ENCODE assay signal across 28 cellular contexts in genomic region chr10:132811891-132812481, GRCh38. TPM values are rescaled to one million over a fixed set of nuclear protein-coding genes. Genes with fewer than 3 reads are reported as not detected.
DNase-seq lines count a peak whose midpoint lies in the region; ATAC-seq, FAIRE-seq and TF ChIP-seq lines count a peak whose summit lies in the region.
"Had no signal": no experiment of that assay in that cellular context is flagged by ENCODE, and none has a peak within 500 bp of the region (broad histone marks: within the 10 kb centered on the region; RNA-seq: fewer than 3 reads in every experiment).

No MANE protein-coding gene starts in this region.

- H3K4me1 ChIP-seq in Panc1 (ENCODE audit: control insufficient read depth, insufficient read depth, low read length) (no peaks in the 10 kb centered on the region), spleen (no peaks in the 10 kb centered on the region)
- H3K4me1 ChIP-seq: Caco-2, SJCRH30 had no signal

- H3K4me3 ChIP-seq in Panc1 (ENCODE audit: low read depth in 2 of 2, low read length in 2 of 2) (no peak overlapping the region), spleen (no peak overlapping the region)
- H3K4me3 ChIP-seq: GM12878, SJCRH30 had no signal

- H3K4me1 Mint-ChIP-seq in chondrocyte (ENCODE audit: low read depth) = no peaks in the 10 kb centered on the region
- H3K4me1 Mint-ChIP-seq in natural killer cell treated with Interleukin-12 subunit alpha and Interleukin-12 subunit beta and Interleukin-15 and Interleukin-18, amount 100 ng/mL, for 72 hours (ENCODE audit: low read depth in 2 of 2) = no peaks in the 10 kb centered on the region
- H3K4me1 Mint-ChIP-seq in effector memory CD8-positive, alpha-beta T cell (ENCODE audit: low read depth in 2 of 2) = no peaks in the 10 kb centered on the region
- H3K4me1 Mint-ChIP-seq: CD4-positive, alpha-beta memory T cell had no signal

- TF ChIP-seq CTCF in Panc1 (IDR thresholded peaks at IDR 0.05) = no peak
- no peak for TF ChIP-seq CTCF in chondrocyte (IDR thresholded peaks at IDR 0.05)
- TF ChIP-seq CTCF in spleen (IDR thresholded peaks at IDR 0.05 in 8 of 11, conservative IDR thresholded peaks at IDR 0.05 in 3 of 11) = no peak
- TF ChIP-seq CTCF in D721Med (IDR thresholded peaks at IDR 0.05; ENCODE audit: insufficient read depth, missing control alignments) = no peak

- intact Hi-C loops in Panc1 (cut with micrococcal nuclease; ENCODE audit: unreplicated experiment) = no loop called here
- intact Hi-C loops in spleen (cut with DNase I; ENCODE audit: low total_unique reads) = no loop called here

- BruUV-seq in Panc1 (replicated peaks; lab: Mats Ljungman, UMichigan) = no TSS peak

- TF ChIP-seq POLR2A in spleen (IDR thresholded peaks at IDR 0.05) = no peak

- DNase-seq in Panc1 (ENCODE audit: low read depth, low spot score) (no peak), chondrocyte (ENCODE audit: low spot score) (peak; percentile 93), spleen (peak; percentile 67), OCI-M2 (lab: John Stamatoyannopoulos, UW; ENCODE audit: unreplicated experiment) (no peak), D721Med (ENCODE audit: insufficient read length, low spot score) (no peak)
- peak; percentile 52 for DNase-seq in natural killer cell treated with Interleukin-12 subunit alpha and Interleukin-12 subunit beta and Interleukin-15 and Interleukin-18, amount 100 ng/mL, for 72 hours (ENCODE audit: low spot score)
- DNase-seq in effector memory CD8-positive, alpha-beta T cell = no peak
- DNase-seq: C1 segment of cervical spinal cord; Caco-2; CD4-positive, alpha-beta memory T cell; DMS 273 treated with DMSO at 0.1 percent for 48 hours; DMS79; EL; GDM1; NCI-H1092; NCI-H1417 treated with DMSO at 0.1 percent for 48 hours; NCI-H1694 treated with DMSO at 0.1 percent for 48 hours; NCI-H2081; NCI-H2227 treated with DMSO at 0.1 percent for 48 hours; NCI-H510A; NCI-H69; SJCRH30 had no signal

- no peak overlapping the region for H3K27ac Mint-ChIP-seq in chondrocyte (ENCODE audit: unreplicated experiment)
- no peak overlapping the region for H3K27ac Mint-ChIP-seq in natural killer cell treated with Interleukin-12 subunit alpha and Interleukin-12 subunit beta and Interleukin-15 and Interleukin-18, amount 100 ng/mL, for 72 hours
- H3K27ac Mint-ChIP-seq in effector memory CD8-positive, alpha-beta T cell = no peak overlapping the region
- H3K27ac Mint-ChIP-seq: CD4-positive, alpha-beta memory T cell had no signal

- POLR2A ChIA-PET in Panc1 (lab: Charles Lee) = interaction anchor here (0.7 kb wide), 1 partner anchor 9 kb away, joined by 3 read pairs; no protein-coding TSS in a partner anchor

- CTCF ChIA-PET in Panc1 (lab: Charles Lee) = no interaction called here

- no peak for FAIRE-seq in D721Med (lab: Jason Lieb, UNC)
- FAIRE-seq: GM12878, H54, RCC 7860 had no signal

- no peaks in the 10 kb centered on the region for H3K36me3 ChIP-seq in Panc1 (ENCODE audit: control insufficient read depth, insufficient read depth, low read length)
- no peaks in the 10 kb centered on the region for H3K36me3 ChIP-seq in spleen
- H3K36me3 ChIP-seq: SJCRH30 had no signal

- H3K9me3 ChIP-seq in Panc1 (ENCODE audit: control insufficient read depth, insufficient read depth, low read depth, low read length) (no peaks in the 10 kb centered on the region), spleen (no peaks in the 10 kb centered on the region)
- H3K9me3 ChIP-seq: Caco-2, SJCRH30 had no signal

- no peaks in the 10 kb centered on the region for H3K9me3 Mint-ChIP-seq in chondrocyte (ENCODE audit: low read depth)
- no peaks in the 10 kb centered on the region for H3K9me3 Mint-ChIP-seq in natural killer cell treated with Interleukin-12 subunit alpha and Interleukin-12 subunit beta and Interleukin-15 and Interleukin-18, amount 100 ng/mL, for 72 hours
- H3K9me3 Mint-ChIP-seq in effector memory CD8-positive, alpha-beta T cell = no peaks in the 10 kb centered on the region

- no peak overlapping the region for H3K4me3 Mint-ChIP-seq in chondrocyte (ENCODE audit: unreplicated experiment)
- H3K4me3 Mint-ChIP-seq in natural killer cell treated with Interleukin-12 subunit alpha and Interleukin-12 subunit beta and Interleukin-15 and Interleukin-18, amount 100 ng/mL, for 72 hours = no peak overlapping the region
- no peak overlapping the region for H3K4me3 Mint-ChIP-seq in effector memory CD8-positive, alpha-beta T cell
- H3K4me3 Mint-ChIP-seq: CD4-positive, alpha-beta memory T cell had no signal

- 0 out of 2 replicates have a peak, but pooled peaks have one; percentile 15 for ATAC-seq in Panc1
- peak in 1 of 2 donors; percentile 14 for ATAC-seq in natural killer cell treated with Interleukin-12 subunit alpha and Interleukin-12 subunit beta and Interleukin-15 and Interleukin-18, amount 100 ng/mL, for 72 hours
- no peak for ATAC-seq in effector memory CD8-positive, alpha-beta T cell (replicated peaks)
- ATAC-seq: GM12878, SK-N-SH treated with all-trans-retinoic acid at 6 μM for 48 hours had no signal

- H3K27ac ChIP-seq in Panc1 (ENCODE audit: low read length) (no peak overlapping the region), spleen (no peak overlapping the region)
- H3K27ac ChIP-seq: SJCRH30 had no signal

- no peaks in the 10 kb centered on the region for H3K36me3 Mint-ChIP-seq in chondrocyte (ENCODE audit: low read depth)
- H3K36me3 Mint-ChIP-seq in natural killer cell treated with Interleukin-12 subunit alpha and Interleukin-12 subunit beta and Interleukin-15 and Interleukin-18, amount 100 ng/mL, for 72 hours = no peaks in the 10 kb centered on the region
- peaks cover 3% of the 10 kb centered on the region for H3K36me3 Mint-ChIP-seq in effector memory CD8-positive, alpha-beta T cell (ENCODE audit: insufficient read depth)
- H3K36me3 Mint-ChIP-seq: CD4-positive, alpha-beta memory T cell had no signal

- 78 to 93% (median 85%) methylated on average over 17 to 26 of the region's 26 CpGs for WGBS in spleen, 5 donors

- H3K27me3 ChIP-seq in Panc1 (ENCODE audit: control insufficient read depth, insufficient read depth, low read length) (no peaks in the 10 kb centered on the region), spleen (replicated peaks in 1 of 7) (peaks cover 0 to 87% (median 4%) of the 10 kb centered on the region in 7 donors)
- H3K27me3 ChIP-seq: SJCRH30 had no signal

- peaks cover 33% of the 10 kb centered on the region for H3K27me3 Mint-ChIP-seq in chondrocyte (ENCODE audit: low read depth)
- H3K27me3 Mint-ChIP-seq in natural killer cell treated with Interleukin-12 subunit alpha and Interleukin-12 subunit beta and Interleukin-15 and Interleukin-18, amount 100 ng/mL, for 72 hours = peaks cover 4 to 10% of the 10 kb centered on the region in 2 donors
- H3K27me3 Mint-ChIP-seq in effector memory CD8-positive, alpha-beta T cell = peaks cover 11 to 31% of the 10 kb centered on the region in 2 donors

- in situ Hi-C loops in Panc1 (cut with HindIII; ENCODE audit: low pct_unique_long_range_greater_than_20kb, low sequenced_read_pairs) = no loop called here

RNA-seq across cellular contexts. Expression of gene NKX6-2, which starts 26.0 kb away (rescaled TPM):
- total RNA-seq in Panc1 (2021; ENCODE audit: unreplicated experiment) (1.6 TPM), chondrocyte (not detected in 3 replicates), spleen (not detected)
- polyA plus RNA-seq in Panc1 (2012; ENCODE audit: insufficient read length) = 12.0 TPM
- total RNA-seq in natural killer cell treated with Interleukin-12 subunit alpha and Interleukin-12 subunit beta and Interleukin-15 and Interleukin-18, amount 100 ng/mL, for 72 hours = not detected
- under 1 TPM in 2 of 3 donors, not detected in 1; 0.03 to 0.08 TPM for polyA plus RNA-seq in spleen
- total RNA-seq: A673; Caco-2; CD4-positive, alpha-beta memory T cell; GM12878; OCI-LY7; SJCRH30 had no signal

Comparison
In these comparisons a context has a peak if more than half of its experiments do, and no peak if none do; other contexts are left out.
1. DNase-seq: peak in chondrocyte (single experiment), natural killer cell treated with Interleukin-12 subunit alpha and Interleukin-12 subunit beta and Interleukin-15 and Interleukin-18, amount 100 ng/mL, for 72 hours (single experiment) and spleen (single experiment); none in Panc1 (single experiment), OCI-M2 (single experiment), D721Med (single experiment) and effector memory CD8-positive, alpha-beta T cell (0 of 3).